1 cellular context compared by ENCODE assay signal in the genomic region with DNA sequence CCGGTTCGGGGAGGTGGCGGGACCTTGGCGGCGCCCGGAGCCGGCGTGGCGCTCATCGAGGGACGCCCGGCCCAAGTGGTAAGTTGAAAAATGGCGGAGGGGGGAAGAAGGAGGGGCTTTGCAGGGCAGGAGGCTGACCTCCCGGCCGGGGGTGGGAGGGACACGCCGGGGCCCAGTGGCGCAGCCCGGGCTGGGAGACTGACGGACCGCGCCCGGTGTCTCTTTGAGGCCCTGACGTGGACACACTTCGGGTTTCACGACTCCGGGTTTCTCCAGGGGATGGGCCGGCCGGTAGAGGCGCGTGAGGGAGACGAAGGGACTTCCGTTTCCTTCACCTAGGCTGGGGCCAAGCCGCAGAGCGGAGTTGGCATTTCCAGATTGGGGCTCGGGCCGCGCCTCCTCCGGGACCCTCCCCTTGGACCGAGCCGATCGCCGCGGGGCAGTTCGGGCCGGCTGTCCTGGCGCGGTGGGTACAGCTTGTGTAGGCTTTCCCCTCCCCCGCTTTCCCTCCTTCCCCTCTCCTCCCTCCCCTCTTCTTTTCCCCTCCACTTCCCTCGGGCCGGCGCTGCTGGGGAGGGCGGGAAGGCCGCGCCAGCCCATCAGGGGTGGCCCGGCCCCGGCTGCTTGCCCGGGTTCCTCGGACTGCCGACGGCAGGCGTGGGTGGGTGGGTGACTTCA.
TF ChIP-seq lines count a peak whose summit lies in the region.

TSS of gene XIAP (plus strand) at position 226 of the 678 bp plus-strand sequence. CDS start 25,610 bp downstream, outside the sequence.

TF ChIP-seq in HepG2, 621 proteins besides CTCF, POLR2A, EP300 and RAD21 (continued from another document and continues in another):
- no peak for TF ChIP-seq ZBTB39 (CRISPR knock-in tag; IDR thresholded peaks at IDR 0.05)
- TF ChIP-seq, protein P1, sequence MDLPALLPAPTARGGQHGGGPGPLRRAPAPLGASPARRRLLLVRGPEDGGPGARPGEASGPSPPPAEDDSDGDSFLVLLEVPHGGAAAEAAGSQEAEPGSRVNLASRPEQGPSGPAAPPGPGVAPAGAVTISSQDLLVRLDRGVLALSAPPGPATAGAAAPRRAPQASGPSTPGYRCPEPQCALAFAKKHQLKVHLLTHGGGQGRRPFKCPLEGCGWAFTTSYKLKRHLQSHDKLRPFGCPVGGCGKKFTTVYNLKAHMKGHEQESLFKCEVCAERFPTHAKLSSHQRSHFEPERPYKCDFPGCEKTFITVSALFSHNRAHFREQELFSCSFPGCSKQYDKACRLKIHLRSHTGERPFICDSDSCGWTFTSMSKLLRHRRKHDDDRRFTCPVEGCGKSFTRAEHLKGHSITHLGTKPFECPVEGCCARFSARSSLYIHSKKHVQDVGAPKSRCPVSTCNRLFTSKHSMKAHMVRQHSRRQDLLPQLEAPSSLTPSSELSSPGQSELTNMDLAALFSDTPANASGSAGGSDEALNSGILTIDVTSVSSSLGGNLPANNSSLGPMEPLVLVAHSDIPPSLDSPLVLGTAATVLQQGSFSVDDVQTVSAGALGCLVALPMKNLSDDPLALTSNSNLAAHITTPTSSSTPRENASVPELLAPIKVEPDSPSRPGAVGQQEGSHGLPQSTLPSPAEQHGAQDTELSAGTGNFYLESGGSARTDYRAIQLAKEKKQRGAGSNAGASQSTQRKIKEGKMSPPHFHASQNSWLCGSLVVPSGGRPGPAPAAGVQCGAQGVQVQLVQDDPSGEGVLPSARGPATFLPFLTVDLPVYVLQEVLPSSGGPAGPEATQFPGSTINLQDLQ (CRISPR knock-in tag; IDR thresholded peaks at IDR 0.05), result no peak
- TF ChIP-seq IKZF5 (CRISPR knock-in tag; IDR thresholded peaks at IDR 0.05), result no peak
- no peak for TF ChIP-seq GLI4 (CRISPR knock-in tag; IDR thresholded peaks at IDR 0.05; ENCODE audit: borderline replicate concordance)
- peak; percentile 31; the same call in 1 of the 2 replicates for TF ChIP-seq SAP130 (CRISPR knock-in tag; IDR thresholded peaks at IDR 0.05; ENCODE audit: low read depth)
- TF ChIP-seq ZFP62 (CRISPR knock-in tag; IDR thresholded peaks at IDR 0.05), result no peak
- no peak; the same call in 1 of the 2 replicates for TF ChIP-seq KLF15 (CRISPR knock-in tag; IDR thresholded peaks at IDR 0.05; ENCODE audit: borderline replicate concordance)
- no peak for TF ChIP-seq CAMTA2 (CRISPR knock-in tag; IDR thresholded peaks at IDR 0.05; ENCODE audit: borderline replicate concordance)
- TF ChIP-seq ZIK1 (CRISPR knock-in tag; IDR thresholded peaks at IDR 0.05; ENCODE audit: borderline replicate concordance, low read depth), result no peak
- peak; percentile 32 for TF ChIP-seq ASH2L (IDR thresholded peaks at IDR 0.05; ENCODE audit: insufficient read length, low read depth, low read length)
- TF ChIP-seq GABPB1 (CRISPR knock-in tag; IDR thresholded peaks at IDR 0.05), result peak; percentile 76; the same call in 1 of the 2 replicates
- TF ChIP-seq, protein P2, sequence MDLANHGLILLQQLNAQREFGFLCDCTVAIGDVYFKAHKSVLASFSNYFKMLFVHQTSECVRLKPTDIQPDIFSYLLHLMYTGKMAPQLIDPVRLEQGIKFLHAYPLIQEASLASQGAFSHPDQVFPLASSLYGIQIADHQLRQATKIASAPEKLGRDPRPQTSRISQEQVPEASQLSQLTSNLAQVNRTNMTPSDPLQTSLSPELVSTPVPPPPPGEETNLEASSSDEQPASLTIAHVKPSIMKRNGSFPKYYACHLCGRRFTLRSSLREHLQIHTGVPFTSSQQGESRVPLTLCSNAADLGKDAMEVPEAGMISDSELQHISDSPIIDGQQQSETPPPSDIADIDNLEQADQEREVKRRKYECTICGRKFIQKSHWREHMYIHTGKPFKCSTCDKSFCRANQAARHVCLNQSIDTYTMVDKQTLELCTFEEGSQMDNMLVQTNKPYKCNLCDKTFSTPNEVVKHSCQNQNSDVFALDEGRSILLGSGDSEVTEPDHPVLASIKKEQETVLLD (CRISPR knock-in tag; IDR thresholded peaks at IDR 0.05; ENCODE audit: low read depth), result peak; percentile 24; the same call in 1 of the 2 replicates
- no peak for TF ChIP-seq ZNF570 (CRISPR knock-in tag; IDR thresholded peaks at IDR 0.05; ENCODE audit: borderline replicate concordance)
- no peak for TF ChIP-seq GATA4 (IDR thresholded peaks at IDR 0.05; ENCODE audit: borderline replicate concordance, low read depth)
- peak; percentile 74 for TF ChIP-seq AGO2 (optimal IDR thresholded peaks at IDR 0.05; ENCODE audit: low read depth, low read length)
- TF ChIP-seq, protein P3, sequence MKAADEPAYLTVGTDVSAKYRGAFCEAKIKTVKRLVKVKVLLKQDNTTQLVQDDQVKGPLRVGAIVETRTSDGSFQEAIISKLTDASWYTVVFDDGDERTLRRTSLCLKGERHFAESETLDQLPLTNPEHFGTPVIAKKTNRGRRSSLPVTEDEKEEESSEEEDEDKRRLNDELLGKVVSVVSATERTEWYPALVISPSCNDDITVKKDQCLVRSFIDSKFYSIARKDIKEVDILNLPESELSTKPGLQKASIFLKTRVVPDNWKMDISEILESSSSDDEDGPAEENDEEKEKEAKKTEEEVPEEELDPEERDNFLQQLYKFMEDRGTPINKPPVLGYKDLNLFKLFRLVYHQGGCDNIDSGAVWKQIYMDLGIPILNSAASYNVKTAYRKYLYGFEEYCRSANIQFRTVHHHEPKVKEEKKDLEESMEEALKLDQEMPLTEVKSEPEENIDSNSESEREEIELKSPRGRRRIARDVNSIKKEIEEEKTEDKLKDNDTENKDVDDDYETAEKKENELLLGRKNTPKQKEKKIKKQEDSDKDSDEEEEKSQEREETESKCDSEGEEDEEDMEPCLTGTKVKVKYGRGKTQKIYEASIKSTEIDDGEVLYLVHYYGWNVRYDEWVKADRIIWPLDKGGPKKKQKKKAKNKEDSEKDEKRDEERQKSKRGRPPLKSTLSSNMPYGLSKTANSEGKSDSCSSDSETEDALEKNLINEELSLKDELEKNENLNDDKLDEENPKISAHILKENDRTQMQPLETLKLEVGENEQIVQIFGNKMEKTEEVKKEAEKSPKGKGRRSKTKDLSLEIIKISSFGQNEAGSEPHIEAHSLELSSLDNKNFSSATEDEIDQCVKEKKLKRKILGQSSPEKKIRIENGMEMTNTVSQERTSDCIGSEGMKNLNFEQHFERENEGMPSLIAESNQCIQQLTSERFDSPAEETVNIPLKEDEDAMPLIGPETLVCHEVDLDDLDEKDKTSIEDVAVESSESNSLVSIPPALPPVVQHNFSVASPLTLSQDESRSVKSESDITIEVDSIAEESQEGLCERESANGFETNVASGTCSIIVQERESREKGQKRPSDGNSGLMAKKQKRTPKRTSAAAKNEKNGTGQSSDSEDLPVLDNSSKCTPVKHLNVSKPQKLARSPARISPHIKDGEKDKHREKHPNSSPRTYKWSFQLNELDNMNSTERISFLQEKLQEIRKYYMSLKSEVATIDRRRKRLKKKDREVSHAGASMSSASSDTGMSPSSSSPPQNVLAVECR (CRISPR knock-in tag; IDR thresholded peaks at IDR 0.05; ENCODE audit: borderline replicate concordance), result peak; percentile 42; the same call in 1 of the 2 replicates
- TF ChIP-seq HNRNPLL (IDR thresholded peaks at IDR 0.05; ENCODE audit: low read depth, low read length, poor library complexity, severe bottlenecking), result peak; percentile 41
- TF ChIP-seq TFAP4 (IDR thresholded peaks at IDR 0.05; ENCODE audit: borderline replicate concordance, low read depth), result peak; percentile 15; the same call in 1 of the 2 replicates
- peak; percentile 44; the same call in 1 of the 2 replicates for TF ChIP-seq DR1 (CRISPR knock-in tag; IDR thresholded peaks at IDR 0.05)
- TF ChIP-seq, protein P4, sequence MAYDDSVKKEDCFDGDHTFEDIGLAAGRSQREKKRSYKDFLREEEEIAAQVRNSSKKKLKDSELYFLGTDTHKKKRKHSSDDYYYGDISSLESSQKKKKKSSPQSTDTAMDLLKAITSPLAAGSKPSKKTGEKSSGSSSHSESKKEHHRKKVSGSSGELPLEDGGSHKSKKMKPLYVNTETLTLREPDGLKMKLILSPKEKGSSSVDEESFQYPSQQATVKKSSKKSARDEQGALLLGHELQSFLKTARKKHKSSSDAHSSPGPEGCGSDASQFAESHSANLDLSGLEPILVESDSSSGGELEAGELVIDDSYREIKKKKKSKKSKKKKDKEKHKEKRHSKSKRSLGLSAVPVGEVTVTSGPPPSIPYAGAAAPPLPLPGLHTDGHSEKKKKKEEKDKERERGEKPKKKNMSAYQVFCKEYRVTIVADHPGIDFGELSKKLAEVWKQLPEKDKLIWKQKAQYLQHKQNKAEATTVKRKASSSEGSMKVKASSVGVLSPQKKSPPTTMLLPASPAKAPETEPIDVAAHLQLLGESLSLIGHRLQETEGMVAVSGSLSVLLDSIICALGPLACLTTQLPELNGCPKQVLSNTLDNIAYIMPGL (CRISPR knock-in tag; IDR thresholded peaks at IDR 0.05; ENCODE audit: borderline replicate concordance in 1 of 2, low read depth in 1 of 2), result peak in 1 of 2 experiments; percentile 44; a peak in 3 of 4 replicates
- peak; percentile 44; the same call in 1 of the 2 replicates for TF ChIP-seq ZFP91 (CRISPR knock-in tag; IDR thresholded peaks at IDR 0.05; ENCODE audit: borderline replicate concordance)
- TF ChIP-seq, protein P5, sequence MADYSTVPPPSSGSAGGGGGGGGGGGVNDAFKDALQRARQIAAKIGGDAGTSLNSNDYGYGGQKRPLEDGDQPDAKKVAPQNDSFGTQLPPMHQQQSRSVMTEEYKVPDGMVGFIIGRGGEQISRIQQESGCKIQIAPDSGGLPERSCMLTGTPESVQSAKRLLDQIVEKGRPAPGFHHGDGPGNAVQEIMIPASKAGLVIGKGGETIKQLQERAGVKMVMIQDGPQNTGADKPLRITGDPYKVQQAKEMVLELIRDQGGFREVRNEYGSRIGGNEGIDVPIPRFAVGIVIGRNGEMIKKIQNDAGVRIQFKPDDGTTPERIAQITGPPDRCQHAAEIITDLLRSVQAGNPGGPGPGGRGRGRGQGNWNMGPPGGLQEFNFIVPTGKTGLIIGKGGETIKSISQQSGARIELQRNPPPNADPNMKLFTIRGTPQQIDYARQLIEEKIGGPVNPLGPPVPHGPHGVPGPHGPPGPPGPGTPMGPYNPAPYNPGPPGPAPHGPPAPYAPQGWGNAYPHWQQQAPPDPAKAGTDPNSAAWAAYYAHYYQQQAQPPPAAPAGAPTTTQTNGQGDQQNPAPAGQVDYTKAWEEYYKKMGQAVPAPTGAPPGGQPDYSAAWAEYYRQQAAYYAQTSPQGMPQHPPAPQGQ (CRISPR knock-in tag; IDR thresholded peaks at IDR 0.05; ENCODE audit: borderline replicate concordance), result no peak
- TF ChIP-seq KMT2A (CRISPR knock-in tag; IDR thresholded peaks at IDR 0.05), result 0 out of 2 replicates have a peak, but pooled peaks have one; percentile 27
- TF ChIP-seq NR1H2 (CRISPR knock-in tag; IDR thresholded peaks at IDR 0.05; ENCODE audit: borderline replicate concordance, low read depth), result no peak
- TF ChIP-seq, protein P6, sequence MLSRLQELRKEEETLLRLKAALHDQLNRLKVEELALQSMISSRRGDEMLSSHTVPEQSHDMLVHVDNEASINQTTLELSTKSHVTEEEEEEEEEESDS (CRISPR knock-in tag; IDR thresholded peaks at IDR 0.05; ENCODE audit: borderline replicate concordance), result no peak
- TF ChIP-seq SMC3 (IDR thresholded peaks at IDR 0.05; ENCODE audit: low read length), result no peak
- peak; percentile 39; the same call in 1 of the 2 replicates for TF ChIP-seq THAP11 (CRISPR knock-in tag; IDR thresholded peaks at IDR 0.05)
- no peak for TF ChIP-seq KLF11 (CRISPR knock-in tag; IDR thresholded peaks at IDR 0.05)
- TF ChIP-seq DMAP1 (CRISPR knock-in tag; IDR thresholded peaks at IDR 0.05), result peak; percentile 48
